2 cellular contexts compared by ENCODE assay signal in the genomic region with DNA sequence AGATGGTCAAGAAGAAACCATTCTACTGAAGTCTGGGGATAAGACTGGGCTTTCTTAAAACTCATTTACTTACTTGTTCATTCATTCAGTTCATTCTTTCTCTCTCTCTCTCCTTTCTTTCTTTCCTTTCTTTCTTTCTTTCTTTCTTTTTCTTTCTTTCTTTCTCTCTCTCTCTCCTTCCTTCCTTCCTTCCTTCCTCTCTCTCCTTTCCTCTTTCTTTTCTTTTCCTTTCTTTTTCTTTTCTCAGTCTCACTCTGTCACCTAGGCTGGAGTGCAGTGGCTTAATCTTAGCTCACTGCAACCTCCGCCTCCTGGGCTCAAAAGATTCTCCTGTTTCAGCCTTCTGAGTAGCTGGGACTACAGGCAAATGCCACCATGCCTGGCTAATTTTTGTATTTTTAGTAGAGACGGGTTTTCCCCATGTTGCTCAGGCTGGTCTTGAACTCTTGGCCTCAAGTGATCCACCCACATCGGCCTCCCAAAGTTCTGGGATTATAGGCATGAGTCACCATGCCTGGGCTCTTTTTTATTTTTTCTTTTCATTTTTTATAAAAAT.
TF ChIP-seq lines count a peak whose summit lies in the region.
"Not testable (repeated sequence)": the region's sequence is repeated elsewhere in the genome, so short reads cannot be mapped to it uniquely, and the experiment has no call there.

No MANE protein-coding gene starts in this region.

TF ChIP-seq in HEK293, 187 proteins besides CTCF, POLR2A, EP300 and RAD21:
- peak; percentile 70 for TF ChIP-seq ZNF366 (tag by site-specific recombination; conservative IDR thresholded peaks at IDR 0.05)

TF ChIP-seq in K562, 482 proteins besides CTCF, POLR2A, EP300 and RAD21 (continues in another document):
- TF ChIP-seq MLLT1 (IDR thresholded peaks at IDR 0.05) (peak; percentile 66 to 75; a peak in 3 of 4 replicates), PHB2 (IDR thresholded peaks at IDR 0.05; ENCODE audit: low read depth) (0 out of 2 replicates have a peak, but pooled peaks have one; percentile 39), TRIM28 (IDR thresholded peaks at IDR 0.05) (peak; percentile 42; the same call in 1 of the 2 replicates), ZBTB26 (CRISPR knock-in tag; IDR thresholded peaks at IDR 0.05) (peak; percentile 92), LARP7 (IDR thresholded peaks at IDR 0.05) (0 out of 2 replicates have a peak, but pooled peaks have one; percentile 79), HBP1 (CRISPR knock-in tag; IDR thresholded peaks at IDR 0.05) (0 out of 2 replicates have a peak, but pooled peaks have one; percentile 81), ZNF24 (IDR thresholded peaks at IDR 0.05) (0 out of 2 replicates have a peak, but pooled peaks have one; percentile 17), ZBTB5 (IDR thresholded peaks at IDR 0.05) (0 out of 2 replicates have a peak, but pooled peaks have one; percentile 51), TOE1 (IDR thresholded peaks at IDR 0.05; ENCODE audit: borderline replicate concordance) (0 out of 2 replicates have a peak, but pooled peaks have one; percentile 53), EGR1 (conservative IDR thresholded peaks at IDR 0.05) (0 out of 2 replicates have a peak, but pooled peaks have one; percentile 20), CSDE1 (IDR thresholded peaks at IDR 0.05) (0 out of 4 replicates have a peak, but pooled peaks of 1 of the 2 experiments have one; percentile 62), EHMT2 (IDR thresholded peaks at IDR 0.05) (peak; percentile 37; the same call in 1 of the 2 replicates), MCM3 (IDR thresholded peaks at IDR 0.05) (0 out of 2 replicates have a peak, but pooled peaks have one; percentile 27), HLTF (IDR thresholded peaks at IDR 0.05) (peak; percentile 91), OTX1 (CRISPR knock-in tag; IDR thresholded peaks at IDR 0.05) (0 out of 2 replicates have a peak, but pooled peaks have one; percentile 66), LEF1 (IDR thresholded peaks at IDR 0.05) (0 out of 2 replicates have a peak, but pooled peaks have one; percentile 27), HDAC1 (IDR thresholded peaks at IDR 0.05) (peak in 1 of 2 experiments; percentile 57; a peak in 1 of 4 replicates), YBX1 (IDR thresholded peaks at IDR 0.05) (peak; percentile 81; the same call in 1 of the 2 replicates), DPF2 (IDR thresholded peaks at IDR 0.05) (peak; percentile 35; the same call in 1 of the 2 replicates), KDM1A (IDR thresholded peaks at IDR 0.05) (peak in 1 of 2 experiments; percentile 19; a peak in 1 of 4 replicates), NKRF (IDR thresholded peaks at IDR 0.05; ENCODE audit: borderline replicate concordance) (0 out of 2 replicates have a peak, but pooled peaks have one; percentile 30), ZBTB2 (IDR thresholded peaks at IDR 0.05) (peak; percentile 36; the same call in 1 of the 2 replicates), TRIM24 (IDR thresholded peaks at IDR 0.05) (peak in 1 of 2 experiments; percentile 33; a peak in 1 of 4 replicates)
- TF ChIP-seq TOE1 (CRISPR knock-in tag; IDR thresholded peaks at IDR 0.05; ENCODE audit: borderline replicate concordance, low read depth): not testable (repeated sequence)
- TF ChIP-seq, protein P1, sequence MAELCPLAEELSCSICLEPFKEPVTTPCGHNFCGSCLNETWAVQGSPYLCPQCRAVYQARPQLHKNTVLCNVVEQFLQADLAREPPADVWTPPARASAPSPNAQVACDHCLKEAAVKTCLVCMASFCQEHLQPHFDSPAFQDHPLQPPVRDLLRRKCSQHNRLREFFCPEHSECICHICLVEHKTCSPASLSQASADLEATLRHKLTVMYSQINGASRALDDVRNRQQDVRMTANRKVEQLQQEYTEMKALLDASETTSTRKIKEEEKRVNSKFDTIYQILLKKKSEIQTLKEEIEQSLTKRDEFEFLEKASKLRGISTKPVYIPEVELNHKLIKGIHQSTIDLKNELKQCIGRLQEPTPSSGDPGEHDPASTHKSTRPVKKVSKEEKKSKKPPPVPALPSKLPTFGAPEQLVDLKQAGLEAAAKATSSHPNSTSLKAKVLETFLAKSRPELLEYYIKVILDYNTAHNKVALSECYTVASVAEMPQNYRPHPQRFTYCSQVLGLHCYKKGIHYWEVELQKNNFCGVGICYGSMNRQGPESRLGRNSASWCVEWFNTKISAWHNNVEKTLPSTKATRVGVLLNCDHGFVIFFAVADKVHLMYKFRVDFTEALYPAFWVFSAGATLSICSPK (IDR thresholded peaks at IDR 0.05; ENCODE audit: borderline replicate concordance): peak; percentile 78; the same call in 1 of the 2 replicates
- TF ChIP-seq, protein P2, sequence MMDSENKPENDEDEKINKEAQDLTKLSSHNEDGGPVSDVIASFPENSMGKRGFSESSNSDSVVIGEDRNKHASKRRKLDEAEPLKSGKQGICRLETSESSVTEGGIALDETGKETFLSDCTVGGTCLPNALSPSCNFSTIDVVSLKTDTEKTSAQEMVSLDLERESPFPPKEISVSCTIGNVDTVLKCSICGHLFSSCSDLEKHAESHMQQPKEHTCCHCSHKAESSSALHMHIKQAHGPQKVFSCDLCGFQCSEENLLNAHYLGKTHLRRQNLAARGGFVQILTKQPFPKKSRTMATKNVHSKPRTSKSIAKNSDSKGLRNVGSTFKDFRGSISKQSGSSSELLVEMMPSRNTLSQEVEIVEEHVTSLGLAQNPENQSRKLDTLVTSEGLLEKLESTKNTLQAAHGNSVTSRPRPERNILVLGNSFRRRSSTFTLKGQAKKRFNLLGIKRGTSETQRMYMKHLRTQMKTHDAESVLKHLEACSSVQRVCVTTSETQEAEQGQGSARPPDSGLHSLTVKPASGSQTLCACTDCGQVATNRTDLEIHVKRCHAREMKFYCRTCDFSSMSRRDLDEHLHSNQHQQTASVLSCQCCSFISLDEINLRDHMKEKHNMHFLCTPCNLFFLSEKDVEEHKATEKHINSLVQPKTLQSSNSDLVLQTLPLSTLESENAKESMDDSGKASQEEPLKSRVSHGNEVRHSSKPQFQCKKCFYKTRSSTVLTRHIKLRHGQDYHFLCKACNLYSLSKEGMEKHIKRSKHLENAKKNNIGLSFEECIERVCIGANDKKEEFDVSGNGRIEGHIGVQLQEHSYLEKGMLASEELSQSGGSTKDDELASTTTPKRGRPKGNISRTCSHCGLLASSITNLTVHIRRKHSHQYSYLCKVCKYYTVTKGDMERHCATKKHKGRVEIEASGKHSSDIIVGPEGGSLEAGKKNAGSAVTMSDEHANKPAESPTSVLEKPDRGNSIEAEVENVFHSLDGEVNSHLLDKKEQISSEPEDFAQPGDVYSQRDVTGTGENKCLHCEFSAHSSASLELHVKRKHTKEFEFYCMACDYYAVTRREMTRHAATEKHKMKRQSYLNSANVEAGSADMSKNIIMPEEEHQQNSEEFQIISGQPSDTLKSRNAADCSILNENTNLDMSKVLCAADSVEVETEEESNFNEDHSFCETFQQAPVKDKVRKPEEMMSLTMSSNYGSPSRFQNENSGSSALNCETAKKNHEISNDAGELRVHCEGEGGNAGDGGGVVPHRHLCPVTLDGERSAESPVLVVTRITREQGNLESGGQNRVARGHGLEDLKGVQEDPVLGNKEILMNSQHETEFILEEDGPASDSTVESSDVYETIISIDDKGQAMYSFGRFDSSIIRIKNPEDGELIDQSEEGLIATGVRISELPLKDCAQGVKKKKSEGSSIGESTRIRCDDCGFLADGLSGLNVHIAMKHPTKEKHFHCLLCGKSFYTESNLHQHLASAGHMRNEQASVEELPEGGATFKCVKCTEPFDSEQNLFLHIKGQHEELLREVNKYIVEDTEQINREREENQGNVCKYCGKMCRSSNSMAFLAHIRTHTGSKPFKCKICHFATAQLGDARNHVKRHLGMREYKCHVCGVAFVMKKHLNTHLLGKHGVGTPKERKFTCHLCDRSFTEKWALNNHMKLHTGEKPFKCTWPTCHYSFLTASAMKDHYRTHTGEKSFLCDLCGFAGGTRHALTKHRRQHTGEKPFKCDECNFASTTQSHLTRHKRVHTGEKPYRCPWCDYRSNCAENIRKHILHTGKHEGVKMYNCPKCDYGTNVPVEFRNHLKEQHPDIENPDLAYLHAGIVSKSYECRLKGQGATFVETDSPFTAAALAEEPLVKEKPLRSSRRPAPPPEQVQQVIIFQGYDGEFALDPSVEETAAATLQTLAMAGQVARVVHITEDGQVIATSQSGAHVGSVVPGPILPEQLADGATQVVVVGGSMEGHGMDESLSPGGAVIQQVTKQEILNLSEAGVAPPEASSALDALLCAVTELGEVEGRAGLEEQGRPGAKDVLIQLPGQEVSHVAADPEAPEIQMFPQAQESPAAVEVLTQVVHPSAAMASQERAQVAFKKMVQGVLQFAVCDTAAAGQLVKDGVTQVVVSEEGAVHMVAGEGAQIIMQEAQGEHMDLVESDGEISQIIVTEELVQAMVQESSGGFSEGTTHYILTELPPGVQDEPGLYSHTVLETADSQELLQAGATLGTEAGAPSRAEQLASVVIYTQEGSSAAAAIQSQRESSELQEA (IDR thresholded peaks at IDR 0.05; ENCODE audit: low read depth): peak; percentile 46; the same call in 1 of the 2 replicates
- TF ChIP-seq, protein P3, sequence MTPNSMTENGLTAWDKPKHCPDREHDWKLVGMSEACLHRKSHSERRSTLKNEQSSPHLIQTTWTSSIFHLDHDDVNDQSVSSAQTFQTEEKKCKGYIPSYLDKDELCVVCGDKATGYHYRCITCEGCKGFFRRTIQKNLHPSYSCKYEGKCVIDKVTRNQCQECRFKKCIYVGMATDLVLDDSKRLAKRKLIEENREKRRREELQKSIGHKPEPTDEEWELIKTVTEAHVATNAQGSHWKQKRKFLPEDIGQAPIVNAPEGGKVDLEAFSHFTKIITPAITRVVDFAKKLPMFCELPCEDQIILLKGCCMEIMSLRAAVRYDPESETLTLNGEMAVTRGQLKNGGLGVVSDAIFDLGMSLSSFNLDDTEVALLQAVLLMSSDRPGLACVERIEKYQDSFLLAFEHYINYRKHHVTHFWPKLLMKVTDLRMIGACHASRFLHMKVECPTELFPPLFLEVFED (CRISPR knock-in tag; conservative IDR thresholded peaks at IDR 0.05): 0 out of 2 replicates have a peak, but pooled peaks have one; percentile 72
